ENCODE assay signal across 32 cellular contexts in the genomic region with DNA sequence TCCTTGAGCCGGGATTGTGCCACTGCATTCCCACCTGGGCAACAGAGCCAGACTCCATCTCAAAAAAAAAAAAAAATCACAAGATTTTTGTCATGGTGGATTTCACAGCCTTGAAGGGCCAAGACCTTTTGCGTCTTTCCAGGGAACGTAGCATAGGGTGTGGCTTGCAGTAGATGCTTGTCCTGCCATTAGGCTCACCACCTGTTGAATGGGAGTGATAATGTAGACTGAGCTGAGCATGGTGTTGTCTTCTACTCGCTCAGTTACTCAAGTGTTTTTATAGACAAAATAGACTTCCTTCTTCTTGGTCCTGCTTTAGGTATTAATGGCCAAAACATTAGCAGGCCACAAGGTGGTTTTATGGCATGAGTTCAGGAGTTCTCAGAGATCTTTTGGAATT.
"Had no signal": no experiment of that assay in that cellular context is flagged by ENCODE, and none has a peak within 500 bp of the region (broad histone marks: within the 10 kb centered on the region; RNA-seq: fewer than 3 reads in every experiment).

No MANE protein-coding gene starts in this region.

- DNase-seq: activated CD4-positive, alpha-beta memory T cell treated with anti-CD3 and anti-CD28 coated beads for 36 hours; activated CD4-positive, alpha-beta T cell treated with anti-CD3 and anti-CD28 coated beads, Interleukin-2, amount 50 U/mL, for 1 hour; activated effector memory CD4-positive, alpha-beta T cell treated with Interleukin-2 at 50 U/mL for 16 hours; activated naive CD4-positive, alpha-beta T cell treated with anti-CD3 and anti-CD28 coated beads, Interleukin-2, amount 50 U/mL, for 16 hours; activated naive CD8-positive, alpha-beta T cell treated with anti-CD3 and anti-CD28 coated beads, Interleukin-2, amount 50 U/mL, for 24 hours; activated T-cell treated with anti-CD3 and anti-CD28 coated beads for 4 hours; activated T-cell treated with anti-CD3 and anti-CD28 coated beads, Interleukin-2, amount 50 U/mL, for 4 hours; anterior cingulate cortex; caudate nucleus; cerebellar nuclear complex; Kasumi-1; KG1; MG63; NCI-H1048; NCI-H1105 treated with DMSO at 0.1 percent for 48 hours; NCI-H1436; NCI-H1694; NCI-H1930; NCI-H2081 treated with DMSO at 0.1 percent for 48 hours; NCI-H226; NCI-H446 treated with DMSO at 0.1 percent for 48 hours; NCI-H524; NCI-H69; SHP77; SJCRH30; T1000; WERI-Rb-1 had no signal

- H3K27me3 ChIP-seq: MG63, SJCRH30 had no signal

- H3K27ac ChIP-seq: SJCRH30, SK-N-MC, WERI-Rb-1 had no signal

- H3K4me1 ChIP-seq: SJCRH30 had no signal

- H3K9me3 ChIP-seq: MG63, SJCRH30 had no signal

- H3K27me3 Mint-ChIP-seq: activated CD4-positive, alpha-beta memory T cell treated with anti-CD3 and anti-CD28 coated beads for 36 hours; activated naive CD8-positive, alpha-beta T cell treated with anti-CD3 and anti-CD28 coated beads, Interleukin-2, amount 50 U/mL, for 24 hours; brain had no signal

- H3K4me3 ChIP-seq: MG63, SJCRH30, SK-N-MC had no signal

- H3K27ac Mint-ChIP-seq: activated CD4-positive, alpha-beta memory T cell treated with anti-CD3 and anti-CD28 coated beads for 36 hours; activated naive CD8-positive, alpha-beta T cell treated with anti-CD3 and anti-CD28 coated beads, Interleukin-2, amount 50 U/mL, for 24 hours; activated T-helper 1 cell treated with anti-CD3 and anti-CD28 coated beads, Interleukin-12 subunit alpha, Interleukin-12 subunit beta, Interleukin-2, Interleukin-4 antibody, amounts not matched to agents 30 ng/mL and 10 ng/mL and 1 ng/mL, durations not matched to agents 14 hours and 24 hours and 36 hours; brain had no signal

- FAIRE-seq: bronchial epithelial cell had no signal

- ATAC-seq: activated naive CD8-positive, alpha-beta T cell treated with anti-CD3 and anti-CD28 coated beads, Interleukin-2, amount 50 U/mL, for 24 hours; activated T-cell treated with anti-CD3 and anti-CD28 coated beads, Interleukin-2, amount 50 U/mL, for 4 hours; Panc1 had no signal

- H3K4me1 Mint-ChIP-seq: brain had no signal

- H3K4me3 Mint-ChIP-seq: activated CD4-positive, alpha-beta memory T cell treated with anti-CD3 and anti-CD28 coated beads for 36 hours; activated naive CD8-positive, alpha-beta T cell treated with anti-CD3 and anti-CD28 coated beads, Interleukin-2, amount 50 U/mL, for 24 hours; activated T-cell treated with anti-CD3 and anti-CD28 coated beads, Interleukin-2, amount 50 U/mL, for 4 hours; activated T-helper 1 cell treated with anti-CD3 and anti-CD28 coated beads, Interleukin-12 subunit alpha, Interleukin-12 subunit beta, Interleukin-2, Interleukin-4 antibody, amounts not matched to agents 30 ng/mL and 10 ng/mL and 1 ng/mL, durations not matched to agents 14 hours and 24 hours and 36 hours; brain had no signal

- H3K9me3 Mint-ChIP-seq: activated CD4-positive, alpha-beta memory T cell treated with anti-CD3 and anti-CD28 coated beads for 36 hours; activated naive CD8-positive, alpha-beta T cell treated with anti-CD3 and anti-CD28 coated beads, Interleukin-2, amount 50 U/mL, for 24 hours; activated T-cell treated with anti-CD3 and anti-CD28 coated beads, Interleukin-2, amount 50 U/mL, for 4 hours; activated T-helper 1 cell treated with anti-CD3 and anti-CD28 coated beads, Interleukin-12 subunit alpha, Interleukin-12 subunit beta, Interleukin-2, Interleukin-4 antibody, amounts not matched to agents 30 ng/mL and 10 ng/mL and 1 ng/mL, durations not matched to agents 14 hours and 24 hours and 36 hours; brain had no signal
